ENCODE assay signal across 1 cellular context in the genomic region with DNA sequence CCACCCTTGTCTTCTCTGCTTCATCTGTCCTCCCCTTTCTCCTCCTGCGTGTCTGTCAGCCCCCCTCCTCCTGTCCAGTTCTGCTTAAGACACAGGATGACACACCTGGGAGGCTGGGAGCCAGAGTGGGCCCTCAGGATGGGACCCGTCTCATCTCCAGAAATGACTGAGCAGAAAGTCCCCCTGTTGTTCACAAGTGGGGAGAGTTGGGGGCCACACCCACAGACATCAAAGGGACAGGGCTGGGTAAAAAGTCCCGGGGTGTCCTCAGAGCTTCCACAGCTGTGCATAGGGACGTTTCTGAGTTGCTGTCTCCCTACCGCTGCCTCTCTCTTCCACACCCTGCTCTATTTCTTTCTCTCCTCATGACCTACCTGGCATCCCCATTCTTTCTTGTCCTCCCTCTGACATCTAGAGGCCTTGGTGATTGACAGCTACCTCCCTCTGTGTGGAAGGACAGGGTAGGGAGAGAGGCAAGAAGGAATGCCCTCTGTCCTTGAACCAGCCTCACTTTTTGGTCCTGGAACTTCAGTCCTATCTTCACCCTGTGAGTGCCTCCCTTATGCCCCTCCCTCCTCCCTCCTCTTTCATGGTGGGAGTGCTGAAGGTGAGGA.
TF ChIP-seq lines count a peak whose summit lies in the region.

No MANE protein-coding gene starts in this region.

TF ChIP-seq in HEK293, 187 proteins besides CTCF, POLR2A, EP300 and RAD21:
- TF ChIP-seq, protein P1, sequence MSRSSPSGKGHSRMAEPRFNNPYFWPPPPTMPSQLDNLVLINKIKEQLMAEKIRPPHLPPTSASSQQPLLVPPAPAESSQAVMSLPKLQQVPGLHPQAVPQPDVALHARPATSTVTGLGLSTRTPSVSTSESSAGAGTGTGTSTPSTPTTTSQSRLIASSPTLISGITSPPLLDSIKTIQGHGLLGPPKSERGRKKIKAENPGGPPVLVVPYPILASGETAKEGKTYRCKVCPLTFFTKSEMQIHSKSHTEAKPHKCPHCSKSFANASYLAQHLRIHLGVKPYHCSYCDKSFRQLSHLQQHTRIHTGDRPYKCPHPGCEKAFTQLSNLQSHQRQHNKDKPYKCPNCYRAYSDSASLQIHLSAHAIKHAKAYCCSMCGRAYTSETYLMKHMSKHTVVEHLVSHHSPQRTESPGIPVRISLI (tag by site-specific recombination; IDR thresholded peaks at IDR 0.05): no peak
- TF ChIP-seq SP3 (tag by site-specific recombination; IDR thresholded peaks at IDR 0.05): peak; percentile 43; the same call in 1 of the 2 replicates
- TF ChIP-seq ZNF623 (tag by site-specific recombination; IDR thresholded peaks at IDR 0.05): no peak
